Comparison of ENCODE assay signal across 36 cellular contexts in the genomic region with DNA sequence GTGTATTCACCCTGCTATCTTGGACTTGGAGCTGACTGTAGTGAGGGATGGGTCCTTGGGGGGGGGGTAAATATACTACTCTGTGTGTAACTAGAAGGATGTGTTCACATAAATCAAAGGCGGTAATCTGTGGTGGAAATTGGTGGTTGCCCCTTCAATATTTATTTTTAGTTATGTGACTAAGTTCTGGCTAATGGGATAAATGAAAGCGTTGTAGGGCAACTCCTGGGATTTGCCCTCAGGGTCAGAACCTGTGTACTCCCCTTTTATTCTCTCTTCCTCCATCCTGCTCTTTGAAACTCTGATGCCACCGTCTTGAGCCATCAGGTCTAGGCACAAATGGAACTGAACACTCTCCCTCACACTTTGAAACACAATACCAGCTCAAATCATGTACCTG.
"Had no signal": no experiment of that assay in that cellular context is flagged by ENCODE, and none has a peak within 500 bp of the region (broad histone marks: within the 10 kb centered on the region; RNA-seq: fewer than 3 reads in every experiment).

No MANE protein-coding gene starts in this region.

- H3K27ac Mint-ChIP-seq: activated CD4-positive, alpha-beta memory T cell treated with anti-CD3 and anti-CD28 coated beads, Interleukin-2, amount 10 ng/mL, durations not matched to agents 7 days and 5 days; activated naive CD4-positive, alpha-beta T cell treated with anti-CD3 and anti-CD28 coated beads, Interleukin-2, amount 50 U/mL, for 24 hours; activated naive CD8-positive, alpha-beta T cell treated with anti-CD3 and anti-CD28 coated beads, Interleukin-2, amount 10 ng/mL, durations not matched to agents 7 days and 5 days; activated T-cell treated with anti-CD3 and anti-CD28 coated beads, Interleukin-2, amount 50 U/mL, for 72 hours; activated T-helper 17 cell treated with anti-CD3 and anti-CD28 coated beads, Interleukin-2, amount 50 U/mL, for 72 hours had no signal

- H3K36me3 ChIP-seq: ascending aorta, cardiac muscle cell, SJSA1, WERI-Rb-1 had no signal

- H3K4me3 Mint-ChIP-seq: activated CD4-positive, alpha-beta memory T cell treated with anti-CD3 and anti-CD28 coated beads, Interleukin-2, amount 10 ng/mL, durations not matched to agents 7 days and 5 days; activated naive CD4-positive, alpha-beta T cell treated with anti-CD3 and anti-CD28 coated beads, Interleukin-2, amount 50 U/mL, for 24 hours; activated naive CD8-positive, alpha-beta T cell treated with anti-CD3 and anti-CD28 coated beads, Interleukin-2, amount 10 ng/mL, durations not matched to agents 7 days and 5 days; activated T-cell treated with anti-CD3 and anti-CD28 coated beads, Interleukin-2, amount 50 U/mL, for 72 hours; activated T-helper 17 cell treated with anti-CD3 and anti-CD28 coated beads, Interleukin-2, amount 50 U/mL, for 72 hours; central memory CD8-positive, alpha-beta T cell had no signal

- H3K36me3 Mint-ChIP-seq: activated naive CD4-positive, alpha-beta T cell treated with anti-CD3 and anti-CD28 coated beads, Interleukin-2, amount 50 U/mL, for 24 hours; activated naive CD8-positive, alpha-beta T cell treated with anti-CD3 and anti-CD28 coated beads, Interleukin-2, amount 10 ng/mL, durations not matched to agents 7 days and 5 days had no signal

- H3K27ac ChIP-seq: ascending aorta, cardiac muscle cell, SJSA1, WERI-Rb-1 had no signal

- H3K4me1 Mint-ChIP-seq: activated T-helper 17 cell treated with anti-CD3 and anti-CD28 coated beads, Interleukin-2, amount 50 U/mL, for 72 hours had no signal

- H3K4me1 ChIP-seq: ascending aorta, SJSA1 had no signal

- DNase-seq: activated CD4-positive, alpha-beta memory T cell treated with anti-CD3 and anti-CD28 coated beads, Interleukin-2, amount 10 ng/mL, durations not matched to agents 7 days and 5 days; activated CD4-positive, alpha-beta T cell treated with anti-CD3 and anti-CD28 coated beads for 1 hour; activated CD4-positive, alpha-beta T cell treated with anti-CD3 and anti-CD28 coated beads for 48 hours; activated CD4-positive, CD25-positive, alpha-beta regulatory T cell; activated effector memory CD4-positive, alpha-beta T cell treated with anti-CD3 and anti-CD28 coated beads, Interleukin-2, amount 50 U/mL, for 16 hours; activated naive CD4-positive, alpha-beta T cell treated with Interleukin-2 at 50 U/mL for 16 hours; activated naive CD8-positive, alpha-beta T cell treated with anti-CD3 and anti-CD28 coated beads, Interleukin-2, amount 10 ng/mL, durations not matched to agents 7 days and 5 days; activated T-cell treated with anti-CD3 and anti-CD28 coated beads, Interleukin-2, amount 50 U/mL, for 1 hour; activated T-cell treated with anti-CD3 and anti-CD28 coated beads, Interleukin-2, amount 50 U/mL, for 72 hours; amygdala; Kasumi-1; KG1; MM.1S; MV-4-11; NCI-H1092; NCI-H1694 treated with DMSO at 0.1 percent for 48 hours; NCI-H2029; NCI-H345; NCI-H524 treated with DMSO at 0.1 percent for 48 hours; NCI-H748 treated with DMSO at 0.1 percent for 48 hours; NK-92 treated with Interleukin-12 subunit alpha and Interleukin-12 subunit beta, amount 100 ng/mL, for 24 hours; OCI-M1; RPMI8226; SHP77 treated with DMSO at 0.1 percent for 48 hours; T-helper 1 cell; T-helper 2 cell; T-helper 9 cell; WERI-Rb-1 had no signal

- H3K9me3 ChIP-seq: ascending aorta, SJSA1 had no signal

- H3K27me3 Mint-ChIP-seq: activated T-helper 17 cell treated with anti-CD3 and anti-CD28 coated beads, Interleukin-2, amount 50 U/mL, for 72 hours; central memory CD8-positive, alpha-beta T cell had no signal

- H3K27me3 ChIP-seq: ascending aorta, cardiac muscle cell, SJSA1 had no signal

- H3K4me3 ChIP-seq: ascending aorta, cardiac muscle cell, SJSA1 had no signal

- ATAC-seq: activated T-cell treated with anti-CD3 and anti-CD28 coated beads, Interleukin-2, amount 50 U/mL, for 72 hours; activated T-helper 17 cell treated with anti-CD3 and anti-CD28 coated beads, Interleukin-2, amount 50 U/mL, for 72 hours; Panc1; SK-N-SH treated with all-trans-retinoic acid at 6 μM for 48 hours had no signal

- H3K9me3 Mint-ChIP-seq: activated CD4-positive, alpha-beta memory T cell treated with anti-CD3 and anti-CD28 coated beads, Interleukin-2, amount 10 ng/mL, durations not matched to agents 7 days and 5 days; activated naive CD4-positive, alpha-beta T cell treated with anti-CD3 and anti-CD28 coated beads, Interleukin-2, amount 50 U/mL, for 24 hours; activated naive CD8-positive, alpha-beta T cell treated with anti-CD3 and anti-CD28 coated beads, Interleukin-2, amount 10 ng/mL, durations not matched to agents 7 days and 5 days; activated T-cell treated with anti-CD3 and anti-CD28 coated beads, Interleukin-2, amount 50 U/mL, for 72 hours; activated T-helper 17 cell treated with anti-CD3 and anti-CD28 coated beads, Interleukin-2, amount 50 U/mL, for 72 hours; central memory CD8-positive, alpha-beta T cell had no signal
